23 cellular contexts compared by ENCODE assay signal in the genomic region with DNA sequence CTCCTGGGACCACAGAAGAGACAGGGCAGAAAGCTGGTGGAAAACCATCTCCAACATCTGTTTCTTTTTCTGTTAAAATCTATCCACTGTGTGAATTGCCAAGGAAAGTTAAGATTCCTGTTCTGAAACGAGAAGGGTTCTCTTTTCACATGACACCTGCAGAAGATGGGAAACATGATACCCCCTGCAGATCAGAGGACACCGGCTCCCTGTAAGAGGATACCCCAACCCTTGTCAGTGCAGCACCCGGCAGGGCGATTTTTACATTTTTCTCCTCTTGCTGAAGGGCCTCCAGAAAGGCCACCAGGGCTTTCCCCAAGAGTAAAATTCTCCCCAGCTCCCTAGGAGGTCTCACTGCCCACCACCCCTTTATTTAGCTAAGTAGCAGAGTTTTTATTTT.
"Had no signal": no experiment of that assay in that cellular context is flagged by ENCODE, and none has a peak within 500 bp of the region (broad histone marks: within the 10 kb centered on the region; RNA-seq: fewer than 3 reads in every experiment).

No MANE protein-coding gene starts in this region.

- H3K9me3 ChIP-seq: MG63, SJSA1 had no signal

- H3K4me3 Mint-ChIP-seq: T-cell had no signal

- H3K9me3 Mint-ChIP-seq: T-cell had no signal

- H3K27me3 ChIP-seq: MG63, SJSA1 had no signal

- H3K4me1 Mint-ChIP-seq: T-cell had no signal

- H3K27ac ChIP-seq: SJSA1, SK-N-MC had no signal

- DNase-seq: IMR-90, Karpas-422, KG1, MG63, NCI-H1092, NCI-H1105 treated with DMSO at 0.1 percent for 48 hours, NCI-H1417 treated with DMSO at 0.1 percent for 48 hours, NCI-H187, NCI-H2029, NCI-H2081 treated with DMSO at 0.1 percent for 48 hours, NCI-H345, NCI-H446 treated with DMSO at 0.1 percent for 48 hours, NCI-H524 treated with DMSO at 0.1 percent for 48 hours, NCI-H69, NCI-H774, Right ventricle myocardium superior, RPMI8226, SIG-M5, SW 1271, T-cell had no signal

- ATAC-seq: HepG2, T-cell had no signal

- H3K36me3 Mint-ChIP-seq: T-cell had no signal
